ENCODE assay signal across 14 cellular contexts in the genomic region with DNA sequence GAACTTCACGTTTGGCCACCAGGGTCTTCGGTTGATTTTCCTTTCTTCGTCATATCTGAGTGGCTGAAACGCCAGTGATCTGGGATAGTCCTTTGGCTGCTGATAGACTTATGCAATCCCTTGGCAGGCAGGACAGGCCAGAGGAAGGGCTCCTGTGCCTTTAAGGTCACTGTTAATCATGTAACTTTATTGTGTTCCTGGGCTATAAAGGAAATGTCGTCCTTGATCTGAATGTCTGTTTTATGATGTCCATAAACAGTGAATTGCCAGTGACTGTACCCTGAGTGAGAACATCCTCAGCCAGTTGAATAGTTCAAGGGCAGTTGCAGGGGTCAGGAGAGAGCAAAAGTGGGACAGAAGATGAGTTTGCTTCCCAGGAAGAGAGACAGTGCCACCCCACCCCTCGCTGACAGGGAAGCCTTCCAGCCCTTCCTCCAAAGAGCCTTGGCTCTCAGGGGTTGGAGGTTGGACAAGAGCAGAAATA.
DNase-seq lines count a peak whose midpoint lies in the region; ATAC-seq and TF ChIP-seq lines count a peak whose summit lies in the region.
"Had no signal": no experiment of that assay in that cellular context is flagged by ENCODE, and none has a peak within 500 bp of the region (broad histone marks: within the 10 kb centered on the region; RNA-seq: fewer than 3 reads in every experiment).

No MANE protein-coding gene starts in this region.

- H3K9me3 ChIP-seq in upper lobe of right lung, result no peaks in the 10 kb centered on the region
- H3K9me3 ChIP-seq: ovary had no signal

- peak overlapping the region; percentile 58 for H3K27ac ChIP-seq in upper lobe of right lung
- H3K27ac ChIP-seq: ovary had no signal

- DNase-seq in SW480 (ENCODE audit: low spot score), result peak; percentile 48
- DNase-seq in foreskin fibroblast, result peak; percentile 47 to 55
- DNase-seq in mucosa of gallbladder (ENCODE audit: low spot score), result peak; percentile 32
- DNase-seq in upper lobe of right lung, result no peak
- no peak for DNase-seq in cerebellar nuclear complex (lab: John Stamatoyannopoulos, UW)
- DNase-seq: activated CD4-positive, alpha-beta T cell treated with anti-CD3 and anti-CD28 coated beads, Interleukin-2, amount 10 ng/mL, durations not matched to agents 24 days and 14 days; CD8-positive, alpha-beta T cell; NCI-H1694; NCI-H526; ovary; stimulated activated naive B cell treated with anti-CD40 and anti-IgM and Interleukin-4, amounts not matched to agents 10 μg/mL and 1 μg/mL and 100 μg/mL, for 72 hours; T-helper 2 cell had no signal

- H3K4me1 ChIP-seq in upper lobe of right lung, result peaks cover 44% of the 10 kb centered on the region

- H3K4me3 ChIP-seq in foreskin fibroblast (ENCODE audit: low read depth in 1 of 2, low read length in 2 of 2) (no peak overlapping the region), upper lobe of right lung (no peak overlapping the region)
- H3K4me3 ChIP-seq: ovary had no signal

- H3K36me3 ChIP-seq in upper lobe of right lung, result no peaks in the 10 kb centered on the region
- H3K36me3 ChIP-seq: ovary had no signal

- ATAC-seq in upper lobe of right lung, result peak; percentile 61
- no peak for ATAC-seq in GM18502 (IDR thresholded peaks at IDR 0.05; ENCODE audit: poor library complexity, unreplicated experiment)
- no peak for ATAC-seq in GM19351 (IDR thresholded peaks at IDR 0.05; ENCODE audit: unreplicated experiment)
- ATAC-seq: CD8-positive, alpha-beta T cell; stimulated activated naive B cell treated with anti-CD40 and anti-IgM and Interleukin-4, amounts not matched to agents 10 μg/mL and 1 μg/mL and 100 μg/mL, for 72 hours had no signal

- TF ChIP-seq CTCF in foreskin fibroblast (IDR thresholded peaks at IDR 0.05; ENCODE audit: low read depth, low read length) (no peak), upper lobe of right lung (IDR thresholded peaks at IDR 0.05) (no peak)

- H3K27me3 ChIP-seq in upper lobe of right lung, result no peaks in the 10 kb centered on the region
- H3K27me3 ChIP-seq: ovary had no signal

- intact Hi-C loops in upper lobe of right lung (cut with DNase I), result no loop called here

Comparison
In these comparisons a context has a peak if more than half of its experiments do, and no peak if none do; other contexts are left out.
1. DNase-seq: peak in SW480 (single experiment), foreskin fibroblast (2 of 2) and mucosa of gallbladder (single experiment); none in upper lobe of right lung (single experiment) and cerebellar nuclear complex (0 of 2).